ENCODE assay signal across 26 cellular contexts in the genomic region with DNA sequence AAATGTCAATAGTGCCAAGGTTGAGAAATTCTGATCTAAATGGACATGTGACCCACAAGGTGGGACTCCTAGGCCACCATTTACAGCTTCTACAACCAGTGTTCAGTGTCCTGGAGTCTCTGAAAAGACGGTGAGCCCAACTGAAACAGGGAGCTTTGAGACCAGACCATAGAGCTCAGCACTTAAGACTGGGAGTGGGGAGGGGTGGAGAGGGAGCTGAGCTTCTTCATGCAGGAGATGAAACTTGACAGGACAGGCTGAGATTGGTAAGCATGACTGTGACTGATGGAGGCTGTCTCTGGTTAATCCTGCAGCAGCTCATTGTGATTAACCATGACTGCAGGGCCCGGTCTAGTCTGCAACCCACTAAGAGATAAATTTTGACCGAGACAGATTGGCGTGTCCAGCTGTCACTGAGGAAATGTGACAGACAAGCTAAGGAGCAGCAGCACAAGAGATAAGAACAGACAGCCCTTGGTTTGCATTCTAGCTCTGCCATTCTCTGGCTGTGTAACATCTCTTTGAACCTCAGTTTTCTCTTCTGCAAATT. TPM values are rescaled to one million over a fixed set of nuclear protein-coding genes. Genes with fewer than 3 reads are reported as not detected.
DNase-seq lines count a peak whose midpoint lies in the region; TF ChIP-seq lines count a peak whose summit lies in the region.
"Had no signal": no experiment of that assay in that cellular context is flagged by ENCODE, and none has a peak within 500 bp of the region (broad histone marks: within the 10 kb centered on the region; RNA-seq: fewer than 3 reads in every experiment).

No MANE protein-coding gene starts in this region.

- TF ChIP-seq CTCF in mammary epithelial cell (conservative IDR thresholded peaks at IDR 0.05 in 1 of 2, IDR thresholded peaks at IDR 0.05 in 1 of 2; ENCODE audit: extremely low read depth in 1 of 2, insufficient read depth in 1 of 2, low read depth in 1 of 2, low read length in 2 of 2) (no peak), MCF 10A (IDR thresholded peaks at IDR 0.05; ENCODE audit: unreplicated experiment) (no peak), mesothelial cell of epicardium (IDR thresholded peaks at IDR 0.05; ENCODE audit: unreplicated experiment) (no peak), lower leg skin (IDR thresholded peaks at IDR 0.05) (no peak)

- H3K27ac Mint-ChIP-seq in MCF 10A (ENCODE audit: low read depth, unreplicated experiment) = no peak overlapping the region
- no peak overlapping the region for H3K27ac Mint-ChIP-seq in mesothelial cell of epicardium
- H3K27ac Mint-ChIP-seq: progenitor cell of endocrine pancreas; stimulated activated naive CD8-positive, alpha-beta T cell treated with anti-CD3 and anti-CD28 coated beads, Interleukin-15, Interleukin-2, amounts not matched to agents 100 ng/mL and 50 ng/mL, for 24 hours had no signal

- H3K27ac ChIP-seq in mammary epithelial cell (ENCODE audit: insufficient read depth, low read depth, low read length) (no peak overlapping the region), SJCRH30 (peak overlapping the region; percentile 89)
- H3K27ac ChIP-seq: brain microvascular endothelial cell, neutrophil, thoracic aorta, vagina had no signal

- POLR2A ChIA-PET in MCF 10A (lab: Yijun Ruan, JAX) = interaction anchor here (2.9 kb wide), 1 partner anchor 280 kb away, joined by 9 read pairs; a partner anchor contains a TSS

- H3K36me3 Mint-ChIP-seq in MCF 10A (ENCODE audit: insufficient read depth, unreplicated experiment) (peaks cover 14% of the 10 kb centered on the region), mesothelial cell of epicardium (peaks cover 6% of the 10 kb centered on the region)

- H3K27me3 ChIP-seq in mammary epithelial cell (ENCODE audit: insufficient read depth, low read length) (no peaks in the 10 kb centered on the region), SJCRH30 (no peaks in the 10 kb centered on the region)
- H3K27me3 ChIP-seq: adrenal gland, brain microvascular endothelial cell, neutrophil, vagina had no signal

- H4K20me1 ChIP-seq in mammary epithelial cell (ENCODE audit: insufficient read depth, low read length) = no peaks in the 10 kb centered on the region

- H3K4me3 Mint-ChIP-seq in MCF 10A (ENCODE audit: unreplicated experiment) = no peak overlapping the region
- peak overlapping the region; percentile 25 for H3K4me3 Mint-ChIP-seq in mesothelial cell of epicardium
- H3K4me3 Mint-ChIP-seq: stimulated activated naive CD8-positive, alpha-beta T cell treated with anti-CD3 and anti-CD28 coated beads, Interleukin-15, Interleukin-2, amounts not matched to agents 100 ng/mL and 50 ng/mL, for 24 hours had no signal

- H3K9me3 Mint-ChIP-seq in MCF 10A (ENCODE audit: unreplicated experiment) = no peaks in the 10 kb centered on the region
- no peaks in the 10 kb centered on the region for H3K9me3 Mint-ChIP-seq in mesothelial cell of epicardium
- H3K9me3 Mint-ChIP-seq: stimulated activated naive CD8-positive, alpha-beta T cell treated with anti-CD3 and anti-CD28 coated beads, Interleukin-15, Interleukin-2, amounts not matched to agents 100 ng/mL and 50 ng/mL, for 24 hours had no signal

- CTCF ChIA-PET in mammary epithelial cell (lab: Charles Lee; ENCODE audit: low non-redundant PET) = no interaction called here
- CTCF ChIA-PET in MCF 10A (lab: Yijun Ruan, JAX) = interaction anchor here (0.6 to 4.3 kb wide), 6 partner anchors 9 to 496 kb away, joined by 3 to 31 read pairs (median 4); no protein-coding TSS in a partner anchor

- peak overlapping the region; percentile 29 for H2AFZ ChIP-seq in mammary epithelial cell (ENCODE audit: low read depth, low read length)

- peaks cover 40% of the 10 kb centered on the region for H3K79me2 ChIP-seq in mammary epithelial cell (ENCODE audit: insufficient read depth, low read length)

- 55% methylated on average over 4 of the region's 4 CpGs for WGBS in mammary epithelial cell (ENCODE audit: low coverage, missing lambda C conversion rate)
- 76 to 80% methylated on average over 4 of the region's 4 CpGs for WGBS in lower leg skin, 2 donors

- dilution Hi-C loops in mammary epithelial cell (cut with HindIII; ENCODE audit: low sequenced_read_pairs) = no loop called here

- H3K27me3 Mint-ChIP-seq in MCF 10A (ENCODE audit: insufficient read depth, unreplicated experiment) (no peaks in the 10 kb centered on the region), mesothelial cell of epicardium (ENCODE audit: low read depth) (no peaks in the 10 kb centered on the region)
- H3K27me3 Mint-ChIP-seq: progenitor cell of endocrine pancreas; stimulated activated naive CD8-positive, alpha-beta T cell treated with anti-CD3 and anti-CD28 coated beads, Interleukin-15, Interleukin-2, amounts not matched to agents 100 ng/mL and 50 ng/mL, for 24 hours had no signal

- DNase-seq in mammary epithelial cell = no peak
- DNase-seq in MCF 10A (ENCODE audit: unreplicated experiment) = no peak
- peak; percentile 83 to 87 for DNase-seq in SJCRH30
- no peak for DNase-seq in mesothelial cell of epicardium (ENCODE audit: low spot score in 2 of 2, unreplicated experiment in 2 of 2)
- DNase-seq in AG08396 (ENCODE audit: low spot score) = no peak
- DNase-seq in NCI-H2107 (lab: John Stamatoyannopoulos, UW) = no peak
- DNase-seq in lower leg skin (ENCODE audit: low spot score in 2 of 2) = no peak
- DNase-seq in NCI-H2081 (lab: John Stamatoyannopoulos, UW) = no peak
- DNase-seq: activated CD4-positive, CD25-positive, alpha-beta regulatory T cell treated with anti-CD3 and anti-CD28 coated beads, Interleukin-2, amount 50 U/mL, for 72 hours; activated effector memory CD4-positive, alpha-beta T cell treated with anti-CD3 and anti-CD28 coated beads, Interleukin-2, amount 50 U/mL, for 16 hours; activated T-cell treated with anti-CD3 and anti-CD28 coated beads for 4 hours; brain microvascular endothelial cell; DMS53; GDM1; NCI-H1092 treated with DMSO at 0.1 percent for 48 hours; NCI-H187 treated with DMSO at 0.1 percent for 48 hours; NCI-H2227 treated with DMSO at 0.1 percent for 48 hours; NCI-H69; T-helper 1 cell had no signal

- TF ChIP-seq POLR2A in lower leg skin (IDR thresholded peaks at IDR 0.05) = no peak

- H3K4me1 ChIP-seq in mammary epithelial cell (ENCODE audit: insufficient read depth, low read length) (peaks cover 12% of the 10 kb centered on the region), SJCRH30 (peaks cover 19% of the 10 kb centered on the region)

- H3K9ac ChIP-seq in mammary epithelial cell (ENCODE audit: insufficient read depth, low read length) = no peak overlapping the region

- no peak overlapping the region for H3K4me2 ChIP-seq in mammary epithelial cell (ENCODE audit: insufficient read depth, low read depth, low read length)

- no peaks in the 10 kb centered on the region for H3K9me3 ChIP-seq in mammary epithelial cell (replicated peaks; ENCODE audit: insufficient read depth, low read length)
- no peaks in the 10 kb centered on the region for H3K9me3 ChIP-seq in SJCRH30 (replicated peaks)
- H3K9me3 ChIP-seq: A549, adrenal gland, neutrophil, thoracic aorta, vagina had no signal

- intact Hi-C loops in mammary epithelial cell (cut with micrococcal nuclease) (no loop called here), MCF 10A (cut with micrococcal nuclease) (no loop called here), lower leg skin (cut with DNase I; ENCODE audit: low total_unique reads) (no loop called here)

- H3K4me3 ChIP-seq in mammary epithelial cell (replicated peaks in 1 of 3; ENCODE audit: insufficient read depth in 1 of 3, low read depth in 2 of 3, low read length in 3 of 3) (no peak overlapping the region), SJCRH30 (no peak overlapping the region), lower leg skin (ENCODE audit: low read depth, poor library complexity, severe bottlenecking) (no peak overlapping the region)
- H3K4me3 ChIP-seq: A549 had no signal

- BruUV-seq in mammary epithelial cell (replicated peaks; lab: Mats Ljungman, UMichigan) (no TSS peak), MCF 10A (replicated peaks; lab: Mats Ljungman, UMichigan) (no TSS peak)

- H3K4me1 Mint-ChIP-seq in MCF 10A (ENCODE audit: insufficient read depth, unreplicated experiment) (peaks cover 15% of the 10 kb centered on the region), mesothelial cell of epicardium (peaks cover 16% of the 10 kb centered on the region)

- H3K36me3 ChIP-seq in mammary epithelial cell (ENCODE audit: insufficient read depth, low read length) = no peaks in the 10 kb centered on the region
- H3K36me3 ChIP-seq in SJCRH30 = peaks cover 3% of the 10 kb centered on the region; the same call in 1 of the 2 replicates

- in situ Hi-C loops in mammary epithelial cell (cut with MboI; ENCODE audit: low sequenced_read_pairs in 2 of 2) = loop anchor here in 1 of 2 donors (25.0 kb wide), 1 partner anchor 652 kb away; a partner anchor contains a TSS

RNA-seq across cellular contexts. Expression of a gene that starts 1.4 kb away (rescaled TPM):
- 10 to 100 TPM; 20.9 to 29.3 TPM for total RNA-seq in mammary epithelial cell
- 26.8 TPM for polyA plus RNA-seq in mammary epithelial cell
- 19.4 TPM for polyA minus RNA-seq in mammary epithelial cell
- total RNA-seq in MCF 10A (2022) = 21.0 and 24.7 TPM in 2 replicates
- 65.5 and 67.8 TPM in 2 replicates for total RNA-seq in SJCRH30 (2014; rRNA removed; shearing (Covaris generic))
- 30.4 to 31.3 TPM (median 30.6 TPM) in 3 replicates for total RNA-seq in mesothelial cell of epicardium
- total RNA-seq in lower leg skin = 10 to 100 TPM; 37.1 to 54.5 (median 38.7) TPM

Comparison
In these comparisons a context has a peak if more than half of its experiments do, and no peak if none do; other contexts are left out.
1. DNase-seq: peak in SJCRH30 (2 of 2); none in mammary epithelial cell (single experiment), MCF 10A (single experiment), mesothelial cell of epicardium (0 of 2), AG08396 (single experiment), NCI-H2107 (single experiment), lower leg skin (0 of 2) and NCI-H2081 (0 of 2).